In genomic region chr19:16417660-16418596, GRCh38 we compare ENCODE assay signal across 1 cellular context.
TF ChIP-seq lines count a peak whose summit lies in the region.

No MANE protein-coding gene starts in this region.

TF ChIP-seq in HepG2, 621 proteins besides CTCF, POLR2A, EP300 and RAD21 (continued from another document):
- TF ChIP-seq RFXANK (CRISPR knock-in tag; IDR thresholded peaks at IDR 0.05) (no peak), CBFB (CRISPR knock-in tag; IDR thresholded peaks at IDR 0.05) (no peak), KAT8 (CRISPR knock-in tag; IDR thresholded peaks at IDR 0.05) (no peak), FOXK1 (CRISPR knock-in tag; IDR thresholded peaks at IDR 0.05; ENCODE audit: borderline replicate concordance, low read depth) (peak; percentile 22; the same call in 1 of the 2 replicates), ZBTB38 (CRISPR knock-in tag; IDR thresholded peaks at IDR 0.05) (peak; percentile 50; the same call in 1 of the 2 replicates), STAG1 (CRISPR knock-in tag; IDR thresholded peaks at IDR 0.05) (peak; percentile 76), AKAP8 (CRISPR knock-in tag; IDR thresholded peaks at IDR 0.05) (no peak), SP1 (IDR thresholded peaks at IDR 0.05) (no peak), SP1 (CRISPR knock-in tag; IDR thresholded peaks at IDR 0.05) (no peak)
